23 cellular contexts compared by ENCODE assay signal in genomic region chr19:313169-313987, GRCh38. TPM values are rescaled to one million over a fixed set of nuclear protein-coding genes. Genes with fewer than 3 reads are reported as not detected.
DNase-seq lines count a peak whose midpoint lies in the region; ATAC-seq and TF ChIP-seq lines count a peak whose summit lies in the region.
"Had no signal": no experiment of that assay in that cellular context is flagged by ENCODE, and none has a peak within 500 bp of the region (broad histone marks: within the 10 kb centered on the region; RNA-seq: fewer than 3 reads in every experiment).

No MANE protein-coding gene starts in this region.

- H2AFZ ChIP-seq in osteoblast (ENCODE audit: low read length), result no peak overlapping the region

- TF ChIP-seq CTCF in left ventricle myocardium inferior (IDR thresholded peaks at IDR 0.05; ENCODE audit: borderline replicate concordance), result no peak
- TF ChIP-seq CTCF in osteoblast (IDR thresholded peaks at IDR 0.05; ENCODE audit: extremely low read depth, low read depth, low read length), result no peak
- no peak for TF ChIP-seq CTCF in suprapubic skin (IDR thresholded peaks at IDR 0.05)

- 73% methylated on average over 23 of the region's 23 CpGs for WGBS in right cardiac atrium
- WGBS in suprapubic skin, result 90% methylated on average over 20 of the region's 23 CpGs

- TF ChIP-seq EP300 in suprapubic skin (IDR thresholded peaks at IDR 0.05), result no peak

- H3K36me3 ChIP-seq in left ventricle myocardium inferior (peaks cover 72% of the 10 kb centered on the region), osteoblast (ENCODE audit: insufficient read depth, low read length) (peaks cover 43% of the 10 kb centered on the region), suprapubic skin (peaks cover 57% of the 10 kb centered on the region)
- H3K36me3 ChIP-seq: uterus had no signal

- DNase-seq in left ventricle myocardium inferior (no peak), Right ventricle myocardium inferior (ENCODE audit: missing footprints) (no peak), right cardiac atrium (no peak), osteoblast (ENCODE audit: insufficient read length, low spot score, missing footprints) (peak; percentile 75), suprapubic skin (ENCODE audit: low spot score in 2 of 2) (no peak), MV-4-11 (lab: John Stamatoyannopoulos, UW) (no peak)
- DNase-seq: activated B cell treated with CpG ODN at 0.5 μM for 24 hours; activated naive CD4-positive, alpha-beta T cell treated with anti-CD3 and anti-CD28 coated beads for 36 hours; activated T-cell treated with anti-CD3 and anti-CD28 coated beads, Interleukin-2, amount 50 U/mL, for 4 hours; body of pancreas; CD8-positive, alpha-beta memory T cell; naive thymus-derived CD4-positive, alpha-beta T cell; NCI-H1092; NCI-H1694; NCI-H446 treated with DMSO at 0.1 percent for 48 hours; NCI-H774; stimulated activated naive CD4-positive, alpha-beta T cell; T-cell had no signal

- H3K79me2 ChIP-seq in osteoblast (ENCODE audit: insufficient read depth, low read length), result peaks cover 61% of the 10 kb centered on the region

- H3K9me3 ChIP-seq in left ventricle myocardium inferior (replicated peaks), result peaks cover 9% of the 10 kb centered on the region
- H3K9me3 ChIP-seq in right cardiac atrium (ENCODE audit: control insufficient read depth, low read length), result no peaks in the 10 kb centered on the region
- H3K9me3 ChIP-seq in osteoblast (ENCODE audit: low read depth, low read length), result no peaks in the 10 kb centered on the region
- H3K9me3 ChIP-seq in suprapubic skin, result no peaks in the 10 kb centered on the region
- H3K9me3 ChIP-seq: body of pancreas, SJSA1, uterus had no signal

- peaks cover 49% of the 10 kb centered on the region for H4K20me1 ChIP-seq in osteoblast (ENCODE audit: insufficient read depth, low read length)

- no peak overlapping the region for H3K4me3 ChIP-seq in left ventricle myocardium inferior
- H3K4me3 ChIP-seq in right cardiac atrium (ENCODE audit: low read length), result no peak overlapping the region
- no peak overlapping the region for H3K4me3 ChIP-seq in osteoblast (ENCODE audit: insufficient read depth, low read length)
- no peak overlapping the region for H3K4me3 ChIP-seq in suprapubic skin
- H3K4me3 ChIP-seq: body of pancreas, SJSA1, skin epidermis, uterus had no signal

- H3K27me3 ChIP-seq in left ventricle myocardium inferior (ENCODE audit: low read depth), result no peaks in the 10 kb centered on the region
- no peaks in the 10 kb centered on the region for H3K27me3 ChIP-seq in right cardiac atrium (ENCODE audit: control insufficient read depth, insufficient read depth)
- no peaks in the 10 kb centered on the region for H3K27me3 ChIP-seq in osteoblast (ENCODE audit: insufficient read depth, low read length)
- no peaks in the 10 kb centered on the region for H3K27me3 ChIP-seq in suprapubic skin
- H3K27me3 ChIP-seq: body of pancreas, SJSA1, uterus had no signal

- intact Hi-C loops in left ventricle myocardium inferior (cut with micrococcal nuclease), result no loop called here
- intact Hi-C loops in Right ventricle myocardium inferior (cut with DNase I), result no loop called here
- intact Hi-C loops in right cardiac atrium (cut with DNase I), result no loop called here

- H3K27ac ChIP-seq in left ventricle myocardium inferior (replicated peaks) (peak overlapping the region; percentile 69), right cardiac atrium (ENCODE audit: low read length) (no peak overlapping the region), osteoblast (ENCODE audit: low read depth, low read length) (no peak overlapping the region), suprapubic skin (no peak overlapping the region)
- H3K27ac ChIP-seq: body of pancreas, SJSA1, uterus had no signal

- ATAC-seq in Right ventricle myocardium inferior, result no peak
- ATAC-seq in right cardiac atrium, result peak; percentile 7 to 22
- no peak for ATAC-seq in GM19395 (IDR thresholded peaks at IDR 0.05; ENCODE audit: unreplicated experiment)
- ATAC-seq in GM19324 (IDR thresholded peaks at IDR 0.05; ENCODE audit: low FRiP score, unreplicated experiment), result no peak
- ATAC-seq: activated T-cell treated with anti-CD3 and anti-CD28 coated beads, Interleukin-2, amount 50 U/mL, for 4 hours; body of pancreas; naive thymus-derived CD4-positive, alpha-beta T cell; T-cell had no signal

- H3K4me2 ChIP-seq in osteoblast (ENCODE audit: insufficient read depth, low read length), result no peak overlapping the region

- TF ChIP-seq POLR2A in suprapubic skin (IDR thresholded peaks at IDR 0.05), result no peak

- peaks cover 21% of the 10 kb centered on the region for H3K4me1 ChIP-seq in left ventricle myocardium inferior
- H3K4me1 ChIP-seq in right cardiac atrium (ENCODE audit: control insufficient read depth, insufficient read depth, low read length), result no peaks in the 10 kb centered on the region
- no peaks in the 10 kb centered on the region for H3K4me1 ChIP-seq in osteoblast (ENCODE audit: insufficient read depth, low read length)
- H3K4me1 ChIP-seq in suprapubic skin, result no peaks in the 10 kb centered on the region
- H3K4me1 ChIP-seq: body of pancreas, SJSA1, uterus had no signal

RNA-seq across cellular contexts. Expression of gene PLPP2, which starts 22.2 kb away (rescaled TPM):
- not detected for total RNA-seq in left ventricle myocardium inferior
- total RNA-seq in Right ventricle myocardium inferior, result 0.76 TPM
- total RNA-seq in right cardiac atrium, result under 1 TPM; 0.26 to 0.89 (median 0.54) TPM
- polyA plus RNA-seq in right cardiac atrium, result 0.48 TPM
- 1.1 and 1.5 TPM in 2 replicates for total RNA-seq in osteoblast
- 100 to 1,000 TPM in 3 of 4 donors, 10 to 100 TPM in 1; 75.9 to 114 (median 109) TPM for total RNA-seq in suprapubic skin
- total RNA-seq: CD8-positive, alpha-beta memory T cell had no signal
- polyA plus RNA-seq: naive thymus-derived CD4-positive, alpha-beta T cell had no signal

RNA-seq across cellular contexts. Expression of gene MIER2, which starts 31.2 kb away (rescaled TPM):
- total RNA-seq in left ventricle myocardium inferior, result 15.9 TPM
- 16.3 TPM for total RNA-seq in Right ventricle myocardium inferior
- total RNA-seq in right cardiac atrium, result 10 to 100 TPM; 14.7 to 23.1 (median 18.9) TPM
- polyA plus RNA-seq in right cardiac atrium, result 15.1 TPM
- 10.9 and 14.8 TPM in 2 replicates for total RNA-seq in osteoblast
- total RNA-seq in suprapubic skin, result 10 to 100 TPM; 17.5 to 55.7 (median 44.8) TPM

Comparison
In these comparisons a context has a peak if more than half of its experiments do, and no peak if none do; other contexts are left out.
1. ATAC-seq: peak in right cardiac atrium (2 of 2); none in Right ventricle myocardium inferior (single experiment), GM19395 (single experiment) and GM19324 (single experiment).
2. RNA of gene PLPP2, which starts 22.2 kb away (total RNA-seq): 75.9 to 114 TPM in suprapubic skin; 1.1 to 1.5 TPM in osteoblast, 0.76 TPM in Right ventricle myocardium inferior (single experiment), 0.26 to 0.89 TPM in right cardiac atrium and not detected in left ventricle myocardium inferior (single experiment); every median in the first group is over 10 times any median in the second.